Comparison of ENCODE assay signal across 34 cellular contexts in the genomic region with DNA sequence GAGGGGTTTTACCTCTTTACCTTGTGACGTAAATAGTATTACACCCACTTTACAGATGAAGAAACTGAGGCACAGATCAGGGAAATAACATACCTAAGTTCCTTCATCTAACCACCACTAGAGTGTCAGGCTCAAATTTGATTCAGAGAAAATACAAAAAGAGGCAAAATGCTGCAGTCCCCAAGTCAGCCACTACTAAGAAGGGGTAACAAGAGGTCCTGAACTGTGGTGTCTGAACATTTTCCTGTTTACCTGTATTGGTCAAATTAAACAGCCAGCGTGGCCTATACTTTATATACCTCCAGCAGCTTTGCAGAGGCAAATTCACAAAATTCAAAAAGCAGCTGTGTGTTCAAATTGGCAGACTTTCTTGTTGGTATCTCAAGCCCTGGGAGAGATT.
"Had no signal": no experiment of that assay in that cellular context is flagged by ENCODE, and none has a peak within 500 bp of the region (broad histone marks: within the 10 kb centered on the region; RNA-seq: fewer than 3 reads in every experiment).

No MANE protein-coding gene starts in this region.

- H3K9me3 ChIP-seq: adrenal gland, ascending aorta, esophagus muscularis mucosa, left ventricle myocardium inferior, ovary, prostate gland, upper lobe of left lung, vagina had no signal

- H3K36me3 Mint-ChIP-seq: activated naive CD8-positive, alpha-beta T cell treated with anti-CD3 and anti-CD28 coated beads for 36 hours; naive B cell; stimulated activated effector memory CD8-positive, alpha-beta T cell treated with anti-CD3 and anti-CD28 coated beads, Interleukin-12 subunit alpha, Interleukin-12 subunit beta, amount 100 ng/mL, for 72 hours had no signal

- H3K27me3 Mint-ChIP-seq: effector memory CD8-positive, alpha-beta T cell; stimulated activated naive CD8-positive, alpha-beta T cell treated with anti-CD3 and anti-CD28 coated beads, Interleukin-15, Interleukin-2, amounts not matched to agents 100 ng/mL and 50 ng/mL, for 24 hours had no signal

- DNase-seq: activated CD4-positive, alpha-beta T cell treated with anti-CD3 and anti-CD28 coated beads for 48 hours; activated CD4-positive, alpha-beta T cell treated with anti-CD3 and anti-CD28 coated beads, Interleukin-2, amount 50 U/mL, for 48 hours; activated CD8-positive, alpha-beta memory T cell treated with anti-CD3 and anti-CD28 coated beads for 24 hours; activated effector memory CD4-positive, alpha-beta T cell treated with anti-CD3 and anti-CD28 coated beads, Interleukin-2, amount 50 U/mL, for 16 hours; activated naive CD4-positive, alpha-beta T cell treated with anti-CD3 and anti-CD28 coated beads for 36 hours; activated naive CD8-positive, alpha-beta T cell treated with anti-CD3 and anti-CD28 coated beads for 36 hours; adrenal gland; brain microvascular endothelial cell; cortex of kidney; effector memory CD8-positive, alpha-beta T cell; foreskin melanocyte; islet precursor cell; left ventricle myocardium inferior; naive B cell; nephron progenitor cell; ovary; retina; stimulated activated CD4-positive, alpha-beta T cell treated with anti-CD3 and anti-CD28 coated beads, Interleukin-12 subunit alpha, Interleukin-12 subunit beta, amount 100 ng/mL, for 4 hours; stimulated activated CD4-positive, alpha-beta T cell treated with anti-CD3 and anti-CD28 coated beads, Interleukin-4, amount 100 ng/mL, for 24 hours; T-helper 9 cell; upper lobe of left lung had no signal

- ATAC-seq: effector memory CD8-positive, alpha-beta T cell; sciatic nerve; stimulated activated effector memory CD8-positive, alpha-beta T cell treated with anti-CD3 and anti-CD28 coated beads, Interleukin-12 subunit alpha, Interleukin-12 subunit beta, amount 100 ng/mL, for 72 hours had no signal

- H3K36me3 ChIP-seq: adrenal gland, ascending aorta, brain microvascular endothelial cell, esophagus muscularis mucosa, left ventricle myocardium inferior, ovary, prostate gland, upper lobe of left lung, vagina had no signal

- H3K4me3 Mint-ChIP-seq: activated naive CD4-positive, alpha-beta T cell treated with anti-CD3 and anti-CD28 coated beads for 36 hours; activated naive CD8-positive, alpha-beta T cell treated with anti-CD3 and anti-CD28 coated beads for 36 hours; activated T-helper 1 cell treated with anti-CD3 and anti-CD28 coated beads, Interleukin-12 subunit alpha, Interleukin-12 subunit beta, Interleukin-2, Interleukin-4 antibody, amounts not matched to agents 30 ng/mL and 10 ng/mL and 1 ng/mL, durations not matched to agents 14 hours and 24 hours and 36 hours; effector memory CD8-positive, alpha-beta T cell; naive B cell; nephron progenitor cell; stimulated activated effector memory CD8-positive, alpha-beta T cell treated with anti-CD3 and anti-CD28 coated beads, Interleukin-12 subunit alpha, Interleukin-12 subunit beta, amount 100 ng/mL, for 72 hours; stimulated activated naive CD8-positive, alpha-beta T cell treated with anti-CD3 and anti-CD28 coated beads, Interleukin-15, Interleukin-2, amounts not matched to agents 100 ng/mL and 50 ng/mL, for 24 hours; T-helper 1 cell treated with Interleukin-12 subunit alpha and Interleukin-12 subunit beta and Interleukin-4 antibody, amounts not matched to agents 30 μg/mL and 1 μg/mL, for 36 hours had no signal

- H3K4me1 ChIP-seq: adrenal gland, esophagus muscularis mucosa, prostate gland, upper lobe of left lung, vagina had no signal

- H3K9me3 Mint-ChIP-seq: activated T-helper 1 cell treated with anti-CD3 and anti-CD28 coated beads, Interleukin-12 subunit alpha, Interleukin-12 subunit beta, Interleukin-2, Interleukin-4 antibody, amounts not matched to agents 30 ng/mL and 10 ng/mL and 1 ng/mL, durations not matched to agents 14 hours and 24 hours and 36 hours; nephron progenitor cell; stimulated activated naive CD8-positive, alpha-beta T cell treated with anti-CD3 and anti-CD28 coated beads, Interleukin-15, Interleukin-2, amounts not matched to agents 100 ng/mL and 50 ng/mL, for 24 hours; T-helper 1 cell treated with Interleukin-12 subunit alpha and Interleukin-12 subunit beta and Interleukin-4 antibody, amounts not matched to agents 30 μg/mL and 1 μg/mL, for 36 hours had no signal

- FAIRE-seq: TTC549 had no signal

- H3K4me1 Mint-ChIP-seq: activated naive CD8-positive, alpha-beta T cell treated with anti-CD3 and anti-CD28 coated beads for 36 hours; naive B cell; nephron progenitor cell; stimulated activated effector memory CD8-positive, alpha-beta T cell treated with anti-CD3 and anti-CD28 coated beads, Interleukin-12 subunit alpha, Interleukin-12 subunit beta, amount 100 ng/mL, for 72 hours had no signal

- H3K27me3 ChIP-seq: ascending aorta, brain microvascular endothelial cell, esophagus muscularis mucosa, ovary, upper lobe of left lung, vagina had no signal

- H3K27ac Mint-ChIP-seq: activated naive CD4-positive, alpha-beta T cell treated with anti-CD3 and anti-CD28 coated beads for 36 hours; activated naive CD8-positive, alpha-beta T cell treated with anti-CD3 and anti-CD28 coated beads for 36 hours; activated T-helper 1 cell treated with anti-CD3 and anti-CD28 coated beads, Interleukin-12 subunit alpha, Interleukin-12 subunit beta, Interleukin-2, Interleukin-4 antibody, amounts not matched to agents 30 ng/mL and 10 ng/mL and 1 ng/mL, durations not matched to agents 14 hours and 24 hours and 36 hours; effector memory CD8-positive, alpha-beta T cell; naive B cell; nephron progenitor cell; stimulated activated effector memory CD8-positive, alpha-beta T cell treated with anti-CD3 and anti-CD28 coated beads, Interleukin-12 subunit alpha, Interleukin-12 subunit beta, amount 100 ng/mL, for 72 hours; stimulated activated naive CD8-positive, alpha-beta T cell treated with anti-CD3 and anti-CD28 coated beads, Interleukin-15, Interleukin-2, amounts not matched to agents 100 ng/mL and 50 ng/mL, for 24 hours; T-helper 1 cell treated with Interleukin-12 subunit alpha and Interleukin-12 subunit beta and Interleukin-4 antibody, amounts not matched to agents 30 μg/mL and 1 μg/mL, for 36 hours had no signal

- H3K27ac ChIP-seq: adrenal gland, ascending aorta, brain microvascular endothelial cell, esophagus muscularis mucosa, left ventricle myocardium inferior, ovary, prostate gland, skin epidermis, upper lobe of left lung, vagina, VCaP had no signal

- H3K4me3 ChIP-seq: adrenal gland, ascending aorta, esophagus muscularis mucosa, left ventricle myocardium inferior, lung, ovary, prostate gland, skin epidermis, upper lobe of left lung, vagina had no signal
